9 cellular contexts compared by ENCODE assay signal in the genomic region with DNA sequence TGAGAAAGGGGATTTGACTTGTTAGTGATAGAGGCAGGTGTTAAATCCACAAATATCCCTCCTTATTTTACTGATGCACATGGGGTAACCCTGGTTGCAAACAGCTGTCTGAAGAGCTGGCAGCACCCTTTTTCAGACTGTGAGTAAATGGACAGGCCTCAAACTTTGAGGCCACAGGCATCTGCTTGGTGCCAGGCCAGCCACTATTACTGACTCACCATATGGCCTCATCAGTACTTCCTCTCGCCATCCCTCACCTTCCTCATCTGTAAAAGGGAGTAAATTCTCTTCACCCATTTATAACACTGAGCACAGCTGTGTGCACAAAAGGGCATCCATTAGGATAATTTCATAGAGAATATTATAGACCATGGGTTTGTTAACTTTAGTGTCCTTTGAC. TPM values are rescaled to one million over a fixed set of nuclear protein-coding genes. Genes with fewer than 3 reads are reported as not detected.
DNase-seq lines count a peak whose midpoint lies in the region; ATAC-seq and TF ChIP-seq lines count a peak whose summit lies in the region.
"Had no signal": no experiment of that assay in that cellular context is flagged by ENCODE, and none has a peak within 500 bp of the region (broad histone marks: within the 10 kb centered on the region; RNA-seq: fewer than 3 reads in every experiment).

No MANE protein-coding gene starts in this region.

- H3K4me3 ChIP-seq in SJSA1 (no peak overlapping the region), fibroblast of pulmonary artery (replicated peaks; ENCODE audit: low read depth, low read length) (no peak overlapping the region), stomach (no peak overlapping the region)
- H3K4me3 ChIP-seq: K562 had no signal

- no peaks in the 10 kb centered on the region for H3K27me3 ChIP-seq in SJSA1 (replicated peaks)
- no peaks in the 10 kb centered on the region for H3K27me3 ChIP-seq in stomach

- H3K27ac ChIP-seq in SJSA1 = peak overlapping the region; percentile 95
- peak overlapping the region in 4 of 5 donors; percentile 24 to 84 (median 78) for H3K27ac ChIP-seq in stomach

- H3K9me3 ChIP-seq in SJSA1 (replicated peaks) = no peaks in the 10 kb centered on the region; the same call in 1 of the 2 replicates
- H3K9me3 ChIP-seq in stomach = no peaks in the 10 kb centered on the region

- TF ChIP-seq POLR2A in stomach (IDR thresholded peaks at IDR 0.05) = no peak

- H3K4me1 ChIP-seq in SJSA1 (replicated peaks) = peaks cover 49% of the 10 kb centered on the region
- peaks cover 28 to 53% (median 38%) of the 10 kb centered on the region in 4 donors for H3K4me1 ChIP-seq in stomach

- TF ChIP-seq CTCF in fibroblast of pulmonary artery (IDR thresholded peaks at IDR 0.05; ENCODE audit: low read length, missing control alignments) (no peak), stomach (IDR thresholded peaks at IDR 0.05) (no peak)

- no peak for ATAC-seq in GM21528 (IDR thresholded peaks at IDR 0.05; ENCODE audit: low FRiP score, unreplicated experiment)
- ATAC-seq: K562 had no signal

- H3K36me3 ChIP-seq in SJSA1 (no peaks in the 10 kb centered on the region), stomach (no peaks in the 10 kb centered on the region)

- WGBS in stomach, 5 donors = 60 to 85% (median 78%) methylated on average over 1 of the region's 1 CpG

- TF ChIP-seq EP300 in stomach (IDR thresholded peaks at IDR 0.05) = no peak

- intact Hi-C loops in stomach (cut with DNase I; ENCODE audit: low total_unique reads) = no loop called here

- peak; percentile 54 for DNase-seq in HPDE6-E6E7 (ENCODE audit: extremely low spot score)
- DNase-seq in SJSA1 (ENCODE audit: low read depth in 1 of 2, low spot score in 2 of 2) = peak; percentile 79 to 84
- peak; percentile 72 for DNase-seq in fibroblast of pulmonary artery (ENCODE audit: low read depth)
- no peak for DNase-seq in stomach
- DNase-seq in NCI-H2107 (lab: John Stamatoyannopoulos, UW) = no peak
- DNase-seq in NCI-H2081 (lab: John Stamatoyannopoulos, UW) = no peak
- DNase-seq: stimulated activated CD4-positive, alpha-beta T cell treated with anti-CD3 and anti-CD28 coated beads, Interleukin-2, amount 100 ng/mL, for 24 hours had no signal

RNA-seq across cellular contexts. Expression of a gene that starts 11.9 kb away (rescaled TPM):
- 263 and 296 TPM in 2 replicates for total RNA-seq in SJSA1 (2014; rRNA removed; shearing (Covaris generic))
- total RNA-seq in stomach = 100 to 1,000 TPM in 3 of 5 donors, 10 to 100 TPM in 2; 67.4 to 136 (median 118) TPM
- polyA plus RNA-seq in stomach = 100 to 1,000 TPM in 1 of 3 donors, 10 to 100 TPM in 2; 45.1 to 122 (median 90.8) TPM

Comparison
In these comparisons a context has a peak if more than half of its experiments do, and no peak if none do; other contexts are left out.
1. DNase-seq: peak in HPDE6-E6E7 (single experiment), SJSA1 (2 of 2) and fibroblast of pulmonary artery (single experiment); none in stomach (single experiment), NCI-H2107 (single experiment) and NCI-H2081 (0 of 2).